In genomic region chr5:67266654-67267350, GRCh38 we compare ENCODE assay signal across 21 cellular contexts.
A peak's percentile ranks its signal among the peaks of the same experiment; 100 is the strongest.
DNase-seq lines count a peak whose midpoint lies in the region; ATAC-seq and TF ChIP-seq lines count a peak whose summit lies in the region.
"Had no signal": no experiment of that assay in that cellular context is flagged by ENCODE, and none has a peak within 500 bp of the region (broad histone marks: within the 10 kb centered on the region; RNA-seq: fewer than 3 reads in every experiment).

No MANE protein-coding gene starts in this region.

- H3K18ac ChIP-seq in trophoblast cell (ENCODE audit: low read length) = no peak overlapping the region

- H3K4me3 ChIP-seq in RWPE2 (ENCODE audit: severe bottlenecking) (no peak overlapping the region), esophagus squamous epithelium (no peak overlapping the region), trophoblast cell (ENCODE audit: low read depth, low read length) (no peak overlapping the region), transverse colon (no peak overlapping the region)
- H3K4me3 ChIP-seq: prostate gland, smooth muscle cell had no signal

- ATAC-seq in RWPE2 (ENCODE audit: low read depth) = no peak
- ATAC-seq: activated naive CD8-positive, alpha-beta T cell treated with anti-CD3 and anti-CD28 coated beads, Interleukin-2, amount 50 U/mL, for 24 hours; Panc1 had no signal

- no peak overlapping the region for H3K14ac ChIP-seq in trophoblast cell (ENCODE audit: low read length)

- H2BK5ac ChIP-seq in trophoblast cell (ENCODE audit: low read depth, low read length, poor library complexity) = no peak overlapping the region

- no peak overlapping the region for H4K91ac ChIP-seq in trophoblast cell (ENCODE audit: low read depth, low read length)

- H3K9me3 ChIP-seq in RWPE2 (ENCODE audit: severe bottlenecking) = no peaks in the 10 kb centered on the region
- no peaks in the 10 kb centered on the region for H3K9me3 ChIP-seq in esophagus squamous epithelium
- no peaks in the 10 kb centered on the region for H3K9me3 ChIP-seq in trophoblast cell (ENCODE audit: insufficient read depth, low read depth, low read length)
- H3K9me3 ChIP-seq in transverse colon = no peaks in the 10 kb centered on the region
- H3K9me3 ChIP-seq: prostate gland had no signal

- H3K4ac ChIP-seq in trophoblast cell (ENCODE audit: low read depth, low read length) = no peak overlapping the region

- 93% methylated on average over 6 of the region's 6 CpGs for WGBS in esophagus squamous epithelium, 2 donors
- no CpG with 5 or more reads among the region's 6 CpGs for WGBS in trophoblast cell (ENCODE audit: extremely low coverage, insufficient coverage, insufficient read length)
- WGBS in transverse colon (ENCODE audit: low coverage in 1 of 2), 2 donors = 81 to 100% methylated on average over 2 to 6 of the region's 6 CpGs

- in situ Hi-C loops in transverse colon (cut with MboI; ENCODE audit: low pct_ligation_motif_present in 1 of 4, low pct_unique_long_range_greater_than_20kb in 1 of 4, low sequenced_read_pairs in 3 of 4) = loop anchor here in 1 of 4 donors (10.0 kb wide), 1 partner anchor 988 kb away; no protein-coding TSS in a partner anchor

- no peak for TF ChIP-seq EP300 in transverse colon (IDR thresholded peaks at IDR 0.05; ENCODE audit: low read depth)

- H2BK120ac ChIP-seq in trophoblast cell (ENCODE audit: insufficient read depth, low read length, poor library complexity) = no peak overlapping the region

- no peak overlapping the region for H3K9ac ChIP-seq in trophoblast cell (ENCODE audit: low read length)

- peaks cover 33% of the 10 kb centered on the region for H3K4me1 ChIP-seq in RWPE2 (ENCODE audit: insufficient read depth, poor library complexity, severe bottlenecking)
- H3K4me1 ChIP-seq in esophagus squamous epithelium = peaks cover 20 to 66% (median 31%) of the 10 kb centered on the region in 3 donors
- peaks cover 3 to 8% of the 10 kb centered on the region in 2 experiments for H3K4me1 ChIP-seq in trophoblast cell (ENCODE audit: control insufficient read depth in 1 of 2, insufficient read depth in 2 of 2, low read length in 2 of 2)
- H3K4me1 ChIP-seq in transverse colon = peaks cover 24 to 48% (median 37%) of the 10 kb centered on the region in 4 donors

- TF ChIP-seq POLR2A in esophagus squamous epithelium (IDR thresholded peaks at IDR 0.05) (no peak), transverse colon (IDR thresholded peaks at IDR 0.05) (no peak)

- no peak overlapping the region for H2AFZ ChIP-seq in trophoblast cell (ENCODE audit: insufficient read depth, low read length, poor library complexity)

- no peak overlapping the region for H4K8ac ChIP-seq in trophoblast cell (ENCODE audit: low read depth, low read length)

- no peaks in the 10 kb centered on the region for H3K79me1 ChIP-seq in trophoblast cell (ENCODE audit: low read length)

- H3K27ac ChIP-seq in RWPE2 (ENCODE audit: poor library complexity, severe bottlenecking) (peak overlapping the region; percentile 100), esophagus squamous epithelium (peak overlapping the region; percentile 86 to 95 (median 91)), trophoblast cell (ENCODE audit: low read depth, low read length) (no peak overlapping the region), transverse colon (peak overlapping the region; percentile 87 to 94 (median 91))
- H3K27ac ChIP-seq: WERI-Rb-1 had no signal

- H4K12ac ChIP-seq in trophoblast cell (ENCODE audit: low read depth, low read length) = no peak overlapping the region

- no peaks in the 10 kb centered on the region for H3K79me2 ChIP-seq in trophoblast cell (ENCODE audit: control insufficient read depth, insufficient read depth, low read length, poor library complexity)

- H3K36me3 ChIP-seq in RWPE2 (ENCODE audit: low read depth) = no peaks in the 10 kb centered on the region
- H3K36me3 ChIP-seq in esophagus squamous epithelium = no peaks in the 10 kb centered on the region
- H3K36me3 ChIP-seq in trophoblast cell (ENCODE audit: control insufficient read depth in 1 of 2, insufficient read depth in 2 of 2, low read length in 2 of 2) = no peaks in the 10 kb centered on the region
- no peaks in the 10 kb centered on the region for H3K36me3 ChIP-seq in transverse colon
- H3K36me3 ChIP-seq: prostate gland, WERI-Rb-1 had no signal

- intact Hi-C loops in esophagus squamous epithelium (cut with DNase I) (no loop called here), transverse colon (cut with DNase I; ENCODE audit: low total_unique reads) (loop anchor here (5.0 kb wide), 1 partner anchor 675 kb away; no protein-coding TSS in a partner anchor)

- no peak overlapping the region for H2AK5ac ChIP-seq in trophoblast cell (ENCODE audit: low read length)

- H3K27me3 ChIP-seq in RWPE2 (ENCODE audit: insufficient read depth, poor library complexity, severe bottlenecking) (no peaks in the 10 kb centered on the region), esophagus squamous epithelium (no peaks in the 10 kb centered on the region), trophoblast cell (ENCODE audit: insufficient read depth, low read length) (no peaks in the 10 kb centered on the region), transverse colon (no peaks in the 10 kb centered on the region)

- no peak overlapping the region for H2BK12ac ChIP-seq in trophoblast cell (ENCODE audit: low read length)

- H3K23ac ChIP-seq in trophoblast cell (ENCODE audit: low read length) = no peak overlapping the region

- H3K4me2 ChIP-seq in trophoblast cell (ENCODE audit: low read length) = no peak overlapping the region

- no peak for DNase-seq in RWPE2 (ENCODE audit: low spot score)
- no peak for DNase-seq in esophagus squamous epithelium (lab: John Stamatoyannopoulos, UW)
- DNase-seq in trophoblast cell = peak; percentile 57 to 96
- no peak for DNase-seq in transverse colon
- DNase-seq in cerebellum (ENCODE audit: low spot score) = no peak
- DNase-seq in occipital lobe (lab: John Stamatoyannopoulos, UW) = no peak
- DNase-seq in A172 (ENCODE audit: low spot score) = no peak
- DNase-seq: activated CD4-positive, alpha-beta T cell treated with anti-CD3 and anti-CD28 coated beads, Interleukin-2, amount 50 U/mL, for 4 hours; activated effector memory CD4-positive, alpha-beta T cell treated with Interleukin-2 at 50 U/mL for 16 hours; activated naive CD8-positive, alpha-beta T cell treated with anti-CD3 and anti-CD28 coated beads, Interleukin-2, amount 50 U/mL, for 24 hours; DMS79 treated with DMSO at 0.1 percent for 48 hours; Karpas-422; midbrain; NCI-H1092; NCI-H1930; NCI-H2227 treated with DMSO at 0.1 percent for 48 hours; stimulated activated CD4-positive, alpha-beta T cell treated with anti-CD3 and anti-CD28 coated beads, Interleukin-4, amount 100 ng/mL, for 1 hour; WERI-Rb-1 had no signal

- TF ChIP-seq CTCF in RWPE2 (IDR thresholded peaks at IDR 0.05; ENCODE audit: poor library complexity, severe bottlenecking) (no peak), esophagus squamous epithelium (IDR thresholded peaks at IDR 0.05) (no peak), transverse colon (IDR thresholded peaks at IDR 0.05) (no peak)

Comparison
In these comparisons a context has a peak if more than half of its experiments do, and no peak if none do; other contexts are left out.
1. DNase-seq: peak in trophoblast cell (2 of 2); none in RWPE2 (single experiment), esophagus squamous epithelium (single experiment), transverse colon (single experiment), cerebellum (single experiment), occipital lobe (single experiment) and A172 (single experiment).